In the genomic region with DNA sequence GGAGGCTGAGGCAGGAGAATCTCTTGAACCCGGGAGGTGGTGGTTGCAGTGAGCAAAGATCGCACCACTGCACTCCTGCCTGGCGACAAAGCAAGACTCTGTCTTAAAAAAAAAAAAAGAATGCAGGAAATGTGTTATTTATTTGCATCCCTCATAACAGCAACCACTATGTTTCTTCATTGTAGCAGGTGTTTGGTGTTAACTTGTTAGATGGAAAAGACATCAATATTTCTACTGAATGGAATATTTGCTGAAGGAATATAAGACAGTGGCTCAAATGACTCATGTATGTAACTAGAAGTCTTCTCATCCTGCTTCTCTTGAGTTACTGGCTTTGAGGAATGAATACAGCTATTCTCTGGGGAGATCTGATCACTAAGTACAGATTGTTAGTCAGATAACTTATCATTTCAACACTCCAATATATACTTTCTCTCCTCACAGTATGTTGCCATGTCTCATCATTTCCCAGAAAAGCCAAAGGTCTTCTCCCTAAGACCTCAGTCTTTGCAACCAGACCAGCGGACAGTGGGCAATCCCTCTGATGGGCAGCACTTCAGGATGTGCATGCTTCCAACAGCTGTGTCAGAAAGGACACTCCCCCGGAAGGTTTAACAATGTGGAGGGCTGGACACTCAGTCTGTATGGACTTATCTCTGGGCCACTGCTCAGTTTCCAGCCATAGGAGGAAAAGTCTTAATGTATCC, we compare ENCODE assay signal across 9 cellular contexts.
A peak's percentile ranks its signal among the peaks of the same experiment; 100 is the strongest.
DNase-seq lines count a peak whose midpoint lies in the region; ATAC-seq and TF ChIP-seq lines count a peak whose summit lies in the region.
"Had no signal": no experiment of that assay in that cellular context is flagged by ENCODE, and none has a peak within 500 bp of the region (broad histone marks: within the 10 kb centered on the region; RNA-seq: fewer than 3 reads in every experiment).

No MANE protein-coding gene starts in this region.

- TF ChIP-seq CTCF in left lung (IDR thresholded peaks at IDR 0.05) (no peak), BE2C (IDR thresholded peaks at IDR 0.05; ENCODE audit: low read depth, low read length) (no peak)

- peak; percentile 13 for DNase-seq in UCSD-AML1 (lab: John Stamatoyannopoulos, UW; ENCODE audit: unreplicated experiment)
- DNase-seq in left lung, result no peak
- no peak for DNase-seq in BE2C
- DNase-seq in ureter (ENCODE audit: low spot score), result no peak
- DNase-seq in central memory CD4-positive, alpha-beta T cell, result no peak
- DNase-seq: activated CD4-positive, alpha-beta T cell treated with anti-CD3 and anti-CD28 coated beads for 4 hours had no signal

- ATAC-seq in HG02852 (IDR thresholded peaks at IDR 0.05; ENCODE audit: unreplicated experiment) (peak; percentile 37), left lung (peak; percentile 11), GM19452 (IDR thresholded peaks at IDR 0.05; ENCODE audit: unreplicated experiment) (no peak)

- peak overlapping the region in 1 of 11 experiments; percentile 54; a peak in 1 of 22 replicates for H3K9ac ChIP-seq in BLaER1 treated with 17β-estradiol and CSF1 and Interleukin-3, amounts not matched to agents 10 nM and 100 nM

- H3K36me3 ChIP-seq in BLaER1 treated with 17β-estradiol and CSF1 and Interleukin-3, amounts not matched to agents 10 nM and 100 nM, result no peaks in the 10 kb centered on the region
- H3K36me3 ChIP-seq in left lung (peaks cover 0 to 3% of the 10 kb centered on the region in 2 donors), BE2C (no peaks in the 10 kb centered on the region)

- no peak overlapping the region for H3K4me3 ChIP-seq in BLaER1 treated with 17β-estradiol and CSF1 and Interleukin-3, amounts not matched to agents 10 nM and 100 nM
- H3K4me3 ChIP-seq in left lung (no peak overlapping the region), BE2C (ENCODE audit: low read depth, low read length) (no peak overlapping the region)

- intact Hi-C loops in left lung (cut with DNase I), result loop anchor here in 1 of 2 donors (10.0 kb wide), 1 partner anchor 201 kb away; no protein-coding TSS in a partner anchor

- H4K20me1 ChIP-seq in BLaER1 treated with 17β-estradiol and CSF1 and Interleukin-3, amounts not matched to agents 10 nM and 100 nM, result no peaks in the 10 kb centered on the region

- peaks cover 22 to 43% (median 30%) of the 10 kb centered on the region in 10 experiments for H3K4me1 ChIP-seq in BLaER1 treated with 17β-estradiol and CSF1 and Interleukin-3, amounts not matched to agents 10 nM and 100 nM
- H3K4me1 ChIP-seq in left lung, result peaks cover 13 to 36% of the 10 kb centered on the region in 2 donors
- peaks cover 14% of the 10 kb centered on the region for H3K4me1 ChIP-seq in BE2C

- peak overlapping the region in 9 of 11 experiments; percentile 2 to 41 (median 10); a peak in 9 of 22 replicates for H3K27ac ChIP-seq in BLaER1 treated with 17β-estradiol and CSF1 and Interleukin-3, amounts not matched to agents 10 nM and 100 nM
- peak overlapping the region in 1 of 2 donors; percentile 59 for H3K27ac ChIP-seq in left lung

- no peaks in the 10 kb centered on the region for H3K9me3 ChIP-seq in BLaER1 treated with 17β-estradiol and CSF1 and Interleukin-3, amounts not matched to agents 10 nM and 100 nM (replicated peaks in 1 of 11)
- no peaks in the 10 kb centered on the region for H3K9me3 ChIP-seq in left lung
- no peaks in the 10 kb centered on the region for H3K9me3 ChIP-seq in BE2C

- no peaks in the 10 kb centered on the region for H3K27me3 ChIP-seq in BLaER1 treated with 17β-estradiol and CSF1 and Interleukin-3, amounts not matched to agents 10 nM and 100 nM
- no peaks in the 10 kb centered on the region for H3K27me3 ChIP-seq in left lung
- H3K27me3 ChIP-seq in BE2C, result no peaks in the 10 kb centered on the region

- H3K4me2 ChIP-seq in BLaER1 treated with 17β-estradiol and CSF1 and Interleukin-3, amounts not matched to agents 10 nM and 100 nM, result peak overlapping the region; percentile 9 to 78 (median 37); a peak in 17 of 22 replicates
